ENCODE assay signal across 28 cellular contexts in genomic region chr1:43177691-43178090, GRCh38. TPM values are rescaled to one million over a fixed set of nuclear protein-coding genes. Genes with fewer than 3 reads are reported as not detected.
"Had no signal": no experiment of that assay in that cellular context is flagged by ENCODE, and none has a peak within 500 bp of the region (broad histone marks: within the 10 kb centered on the region; RNA-seq: fewer than 3 reads in every experiment).

No MANE protein-coding gene starts in this region.

- H3K36me3 ChIP-seq: esophagus squamous epithelium, prostate gland, right atrium auricular region, stomach, thyroid gland, vagina had no signal

- H3K9me3 ChIP-seq: esophagus squamous epithelium, mucosa of descending colon, prostate gland, right atrium auricular region, stomach, thyroid gland, vagina had no signal

- H3K27me3 ChIP-seq: right atrium auricular region, thyroid gland, vagina had no signal

- H3K36me3 Mint-ChIP-seq: memory B cell; natural killer cell treated with Interleukin-12 subunit alpha and Interleukin-12 subunit beta and Interleukin-15 and Interleukin-18, amount 100 ng/mL, for 72 hours had no signal

- H3K27ac ChIP-seq: esophagus squamous epithelium, prostate gland, right atrium auricular region, stomach, thyroid gland, vagina had no signal

- H3K4me3 ChIP-seq: esophagus squamous epithelium, lung, mucosa of descending colon, prostate gland, right atrium auricular region, smooth muscle cell, stomach, thyroid gland, vagina had no signal

- H3K4me1 Mint-ChIP-seq: stimulated activated effector memory CD8-positive, alpha-beta T cell treated with anti-CD3 and anti-CD28 coated beads, Interleukin-12 subunit alpha, Interleukin-12 subunit beta, amount 100 ng/mL, for 72 hours had no signal

- H3K27ac Mint-ChIP-seq: effector memory CD8-positive, alpha-beta T cell; memory B cell; naive B cell; natural killer cell treated with Interleukin-12 subunit alpha and Interleukin-12 subunit beta and Interleukin-15 and Interleukin-18, amount 100 ng/mL, for 72 hours; stimulated activated effector memory CD8-positive, alpha-beta T cell treated with anti-CD3 and anti-CD28 coated beads, Interleukin-12 subunit alpha, Interleukin-12 subunit beta, amount 100 ng/mL, for 72 hours had no signal

- H3K4me1 ChIP-seq: prostate gland, right atrium auricular region had no signal

- H3K9me3 Mint-ChIP-seq: effector memory CD8-positive, alpha-beta T cell; memory B cell; naive B cell; natural killer cell treated with Interleukin-12 subunit alpha and Interleukin-12 subunit beta and Interleukin-15 and Interleukin-18, amount 100 ng/mL, for 72 hours; neural crest cell; stimulated activated effector memory CD8-positive, alpha-beta T cell treated with anti-CD3 and anti-CD28 coated beads, Interleukin-12 subunit alpha, Interleukin-12 subunit beta, amount 100 ng/mL, for 72 hours had no signal

- ATAC-seq: effector memory CD8-positive, alpha-beta T cell; left lobe of liver; mucosa of descending colon; natural killer cell treated with Interleukin-12 subunit alpha and Interleukin-12 subunit beta and Interleukin-15 and Interleukin-18, amount 100 ng/mL, for 72 hours; sciatic nerve; stimulated activated effector memory CD8-positive, alpha-beta T cell treated with anti-CD3 and anti-CD28 coated beads, Interleukin-12 subunit alpha, Interleukin-12 subunit beta, amount 100 ng/mL, for 72 hours had no signal

- H3K4me3 Mint-ChIP-seq: effector memory CD8-positive, alpha-beta T cell; memory B cell; naive B cell; natural killer cell treated with Interleukin-12 subunit alpha and Interleukin-12 subunit beta and Interleukin-15 and Interleukin-18, amount 100 ng/mL, for 72 hours; neural crest cell; stimulated activated effector memory CD8-positive, alpha-beta T cell treated with anti-CD3 and anti-CD28 coated beads, Interleukin-12 subunit alpha, Interleukin-12 subunit beta, amount 100 ng/mL, for 72 hours had no signal

- DNase-seq: cortex of kidney; effector memory CD8-positive, alpha-beta T cell; erythroblast; esophagus squamous epithelium; foreskin melanocyte; hypothalamus; kidney; mucosa of descending colon; naive B cell; nucleus accumbens; stimulated activated CD4-positive, alpha-beta T cell treated with anti-CD3 and anti-CD28 coated beads, Interleukin-12 subunit alpha, Interleukin-12 subunit beta, amount 100 ng/mL, for 4 hours; stimulated activated CD4-positive, alpha-beta T cell treated with anti-CD3 and anti-CD28 coated beads, Interleukin-1b, Interleukin-23, amount 100 ng/mL, for 48 hours; stimulated activated CD4-positive, alpha-beta T cell treated with anti-CD3 and anti-CD28 coated beads, Interleukin-4, amount 100 ng/mL, for 24 hours; stimulated activated naive CD4-positive, alpha-beta T cell treated with Interleukin-2 at 50 U/mL for 16 hours; stomach; thyroid gland; trophoblast cell had no signal

RNA-seq across cellular contexts. Expression of gene CFAP57, which starts 5.6 kb away (rescaled TPM):
- total RNA-seq: esophagus squamous epithelium, left lobe of liver, smooth muscle cell, vagina had no signal
